In the genomic region with DNA sequence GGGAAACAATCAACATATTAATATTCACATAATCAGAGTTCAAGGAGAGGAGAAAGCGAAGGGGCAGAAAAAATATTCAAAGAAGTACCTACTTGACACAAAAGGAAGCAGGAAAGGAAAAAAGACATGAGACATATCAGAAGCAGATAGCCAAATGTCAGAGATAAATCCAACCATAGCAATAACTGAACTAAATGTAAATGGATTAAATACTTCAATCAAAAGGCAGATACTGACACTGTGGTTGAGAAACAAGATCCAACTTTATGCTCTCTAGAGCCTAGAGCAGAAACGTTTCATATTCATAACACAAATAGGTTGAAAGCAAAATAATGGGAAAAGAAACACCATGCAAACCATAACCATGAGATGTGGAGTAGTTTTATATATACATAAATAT, we compare ENCODE assay signal across 39 cellular contexts. TPM values are rescaled to one million over a fixed set of nuclear protein-coding genes. Genes with fewer than 3 reads are reported as not detected.
"Had no signal": no experiment of that assay in that cellular context is flagged by ENCODE, and none has a peak within 500 bp of the region (broad histone marks: within the 10 kb centered on the region; RNA-seq: fewer than 3 reads in every experiment).

No MANE protein-coding gene starts in this region.

- H3K27me3 ChIP-seq: MG63 had no signal

- DNase-seq: Karpas-422, Kasumi-1, MG63, MM.1S, MV-4-11, NCI-H1048, NCI-H1092, NCI-H1092 treated with DMSO at 0.1 percent for 48 hours, NCI-H1105, NCI-H1105 treated with DMSO at 0.1 percent for 48 hours, NCI-H1417, NCI-H1417 treated with DMSO at 0.1 percent for 48 hours, NCI-H1436, NCI-H1436 treated with DMSO at 0.1 percent for 48 hours, NCI-H146, NCI-H1694, NCI-H1694 treated with DMSO at 0.1 percent for 48 hours, NCI-H187, NCI-H187 treated with DMSO at 0.1 percent for 48 hours, NCI-H1930, NCI-H2029, NCI-H2029 treated with DMSO at 0.1 percent for 48 hours, NCI-H2081, NCI-H2081 treated with DMSO at 0.1 percent for 48 hours, NCI-H2107, NCI-H2171, NCI-H2171 treated with DMSO at 0.1 percent for 48 hours, NCI-H2227 treated with DMSO at 0.1 percent for 48 hours, NCI-H226, NCI-H345, NCI-H446, NCI-H446 treated with DMSO at 0.1 percent for 48 hours, NCI-H510A, NCI-H510A treated with DMSO at 0.1 percent for 48 hours, NCI-H524 had no signal

- H3K4me3 ChIP-seq: MG63 had no signal

RNA-seq across cellular contexts. Expression of gene LCN1, which starts 11.8 kb away (rescaled TPM):
- total RNA-seq: LHCN-M2, M059J, MCF 10A had no signal

RNA-seq across cellular contexts. Expression of gene OBP2A, which starts 36.5 kb away (rescaled TPM):
- total RNA-seq: LHCN-M2, M059J, MCF 10A, NCI-H460 had no signal

RNA-seq across cellular contexts. Expression of gene PAEP, which starts 52.1 kb away (rescaled TPM):
- total RNA-seq: LHCN-M2, M059J, MCF 10A had no signal
